ENCODE assay signal across 8 cellular contexts in genomic region chr7:31192996-31193395, GRCh38.
DNase-seq lines count a peak whose midpoint lies in the region; ATAC-seq, FAIRE-seq and TF ChIP-seq lines count a peak whose summit lies in the region.

No MANE protein-coding gene starts in this region.

- POLR2A ChIA-PET in T-cell (lab: Charles Lee), result no interaction called here

- no peak for FAIRE-seq in D721Med (lab: Jason Lieb, UNC)

- H3K36me3 Mint-ChIP-seq in T-cell, result no peaks in the 10 kb centered on the region

- H3K27me3 Mint-ChIP-seq in T-cell, result peaks cover 18 to 29% of the 10 kb centered on the region in 2 donors

- no peak overlapping the region for H3K4me3 ChIP-seq in NT2/D1 (ENCODE audit: insufficient read length, low read depth)

- peaks cover 9% of the 10 kb centered on the region for H3K27me3 ChIP-seq in NT2/D1 (ENCODE audit: insufficient read depth, insufficient read length)

- H3K4me3 Mint-ChIP-seq in T-cell, result no peak overlapping the region

- H3K4me1 Mint-ChIP-seq in T-cell, result no peaks in the 10 kb centered on the region

- DNase-seq in D721Med (ENCODE audit: insufficient read length, low spot score) (peak; percentile 74), NT2/D1 (ENCODE audit: low read depth, low spot score) (peak; percentile 86), dermis blood vessel endothelial cell (peak; percentile 58), lung microvascular endothelial cell (ENCODE audit: low read depth in 2 of 2) (peak; percentile 34 to 47), T-cell (no peak)

- H3K9me3 ChIP-seq in NT2/D1 (ENCODE audit: insufficient read depth, low read length), result peaks cover 12% of the 10 kb centered on the region

- peak; percentile 47 for ATAC-seq in HG02642 (IDR thresholded peaks at IDR 0.05; ENCODE audit: poor library complexity, unreplicated experiment)
- ATAC-seq in GM18519 (IDR thresholded peaks at IDR 0.05; ENCODE audit: low FRiP score, unreplicated experiment), result no peak
- no peak for ATAC-seq in HG03571 (IDR thresholded peaks at IDR 0.05; ENCODE audit: unreplicated experiment)
- ATAC-seq in T-cell (replicated peaks in 1 of 4), result no peak

- TF ChIP-seq CTCF in D721Med (IDR thresholded peaks at IDR 0.05; ENCODE audit: insufficient read depth, missing control alignments), result peak; percentile 70

- H3K27ac Mint-ChIP-seq in T-cell, result no peak overlapping the region

- H3K4me1 ChIP-seq in NT2/D1 (ENCODE audit: insufficient read depth, insufficient read length), result no peaks in the 10 kb centered on the region

- H3K9me3 Mint-ChIP-seq in T-cell, result peaks cover 0 to 5% (median 0%) of the 10 kb centered on the region in 3 donors

- H3K9ac ChIP-seq in NT2/D1 (ENCODE audit: insufficient read length, low read depth), result peak overlapping the region; percentile 17

- H3K36me3 ChIP-seq in NT2/D1 (ENCODE audit: insufficient read depth, insufficient read length, low read length), result no peaks in the 10 kb centered on the region

- CTCF ChIA-PET in T-cell (lab: Charles Lee), result no interaction called here

Comparison
In these comparisons a context has a peak if more than half of its experiments do, and no peak if none do; other contexts are left out.
1. DNase-seq: peak in D721Med (single experiment), NT2/D1 (single experiment), dermis blood vessel endothelial cell (single experiment) and lung microvascular endothelial cell (2 of 2); none in T-cell (0 of 34).